Comparison of ENCODE assay signal across 9 cellular contexts in the genomic region with DNA sequence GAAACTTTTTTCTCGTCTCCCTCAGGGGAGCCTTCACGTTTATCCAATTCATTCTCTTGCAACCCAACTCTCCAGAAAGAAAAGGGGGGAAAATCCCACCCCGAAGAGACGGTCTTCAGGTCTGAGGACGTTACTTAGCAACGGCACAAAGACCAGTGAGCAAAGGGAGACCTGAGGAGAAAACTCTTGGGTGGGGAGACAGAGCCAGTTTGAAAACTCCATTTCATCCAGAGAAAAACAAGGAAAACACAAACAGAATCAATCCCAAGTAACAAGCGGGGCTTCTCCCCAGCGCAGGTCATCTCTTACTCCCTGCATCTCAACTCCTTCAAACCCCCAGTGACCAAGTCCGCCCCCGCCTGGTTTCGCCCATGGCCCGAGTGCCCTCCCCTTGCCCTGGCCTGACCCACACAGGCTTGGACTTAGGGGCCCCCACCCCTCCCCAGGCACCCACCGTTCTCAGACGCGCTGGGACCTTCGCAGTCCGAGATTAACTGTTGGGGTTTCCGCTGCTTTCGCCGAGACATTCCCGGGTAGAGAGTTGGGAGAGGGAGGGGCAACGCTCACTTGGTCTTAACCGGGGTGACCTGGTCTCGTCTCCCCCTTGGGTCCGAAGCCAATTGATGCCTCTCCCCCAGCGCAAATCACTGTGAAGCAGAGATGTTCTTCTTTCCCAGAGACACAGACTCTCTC. TPM values are rescaled to one million over a fixed set of nuclear protein-coding genes. Genes with fewer than 3 reads are reported as not detected.
A peak's percentile ranks its signal among the peaks of the same experiment; 100 is the strongest.
DNase-seq lines count a peak whose midpoint lies in the region; ATAC-seq and TF ChIP-seq lines count a peak whose summit lies in the region.
"Had no signal": no experiment of that assay in that cellular context is flagged by ENCODE, and none has a peak within 500 bp of the region (broad histone marks: within the 10 kb centered on the region; RNA-seq: fewer than 3 reads in every experiment).

No MANE protein-coding gene starts in this region.

- TF ChIP-seq POLR2A in heart left ventricle (IDR thresholded peaks at IDR 0.05) = no peak

- H3K36me3 Mint-ChIP-seq in neural crest cell (ENCODE audit: low read depth) = no peaks in the 10 kb centered on the region

- no peak for DNase-seq in heart left ventricle
- no peak for DNase-seq in Right ventricle myocardium inferior (ENCODE audit: missing footprints)
- DNase-seq in fibroblast of pulmonary artery (ENCODE audit: low read depth) = no peak
- no peak for DNase-seq in neural crest cell (ENCODE audit: low read depth, low spot score)
- no peak for DNase-seq in Ammon's horn (ENCODE audit: low spot score)
- DNase-seq in kidney glomerular epithelial cell (lab: John Stamatoyannopoulos, UW) = no peak
- no peak for DNase-seq in NCI-H146 (lab: John Stamatoyannopoulos, UW)
- DNase-seq: activated CD8-positive, alpha-beta T cell treated with anti-CD3 and anti-CD28 coated beads for 36 hours had no signal

- H3K9me3 ChIP-seq in heart left ventricle = no peaks in the 10 kb centered on the region

- peaks cover 58% of the 10 kb centered on the region for H3K4me1 Mint-ChIP-seq in neural crest cell

- H3K9me3 Mint-ChIP-seq in neural crest cell = no peaks in the 10 kb centered on the region
- H3K9me3 Mint-ChIP-seq: activated CD8-positive, alpha-beta T cell treated with anti-CD3 and anti-CD28 coated beads for 36 hours had no signal

- ATAC-seq in heart left ventricle (no peak), Right ventricle myocardium inferior (no peak), HG03432 (IDR thresholded peaks at IDR 0.05; ENCODE audit: unreplicated experiment) (no peak)
- ATAC-seq: activated CD8-positive, alpha-beta T cell treated with anti-CD3 and anti-CD28 coated beads for 36 hours had no signal

- peaks cover 8% of the 10 kb centered on the region for H3K27me3 Mint-ChIP-seq in neural crest cell (ENCODE audit: low read depth)

- H3K4me1 ChIP-seq in heart left ventricle = peaks cover 0 to 12% (median 3%) of the 10 kb centered on the region in 12 donors

- peak overlapping the region in 11 of 12 donors; percentile 3 to 47 (median 29) for H3K4me3 ChIP-seq in heart left ventricle
- peak overlapping the region; percentile 19 for H3K4me3 ChIP-seq in fibroblast of pulmonary artery (replicated peaks; ENCODE audit: low read depth, low read length)

- no peaks in the 10 kb centered on the region for H3K36me3 ChIP-seq in heart left ventricle

- H3K27ac ChIP-seq in heart left ventricle = no peak overlapping the region

- peak overlapping the region; percentile 98 for H3K27ac Mint-ChIP-seq in neural crest cell (ENCODE audit: unreplicated experiment)
- H3K27ac Mint-ChIP-seq: activated CD8-positive, alpha-beta T cell treated with anti-CD3 and anti-CD28 coated beads for 36 hours had no signal

- TF ChIP-seq CTCF in heart left ventricle (IDR thresholded peaks at IDR 0.05) = no peak
- no peak for TF ChIP-seq CTCF in fibroblast of pulmonary artery (IDR thresholded peaks at IDR 0.05; ENCODE audit: low read length, missing control alignments)
- TF ChIP-seq CTCF in neural crest cell (conservative IDR thresholded peaks at IDR 0.05) = no peak

- peaks cover 0 to 85% (median 32%) of the 10 kb centered on the region in 9 donors for H3K27me3 ChIP-seq in heart left ventricle

- H3K4me3 Mint-ChIP-seq in neural crest cell = peak overlapping the region; percentile 89
- H3K4me3 Mint-ChIP-seq: activated CD8-positive, alpha-beta T cell treated with anti-CD3 and anti-CD28 coated beads for 36 hours had no signal

- WGBS in heart left ventricle, 4 donors = 2 to 4% (median 3%) methylated on average over 26 of the region's 26 CpGs

- intact Hi-C loops in heart left ventricle (cut with DNase I) (no loop called here), Right ventricle myocardium inferior (cut with DNase I) (no loop called here)

RNA-seq across cellular contexts. Expression of gene SALL2, which starts 10.4 kb away (rescaled TPM):
- 1 to 10 TPM; 2.5 to 9.4 (median 3.9) TPM for total RNA-seq in heart left ventricle
- 1 to 10 TPM; 1.4 to 1.8 TPM for polyA plus RNA-seq in heart left ventricle
- 4.9 TPM for total RNA-seq in Right ventricle myocardium inferior
- 160 and 164 TPM in 2 replicates for total RNA-seq in neural crest cell

RNA-seq across cellular contexts. Expression of gene METTL3, which starts 25.4 kb away (rescaled TPM):
- total RNA-seq in heart left ventricle (10 to 100 TPM; 21.0 to 37.0 (median 25.2) TPM), Right ventricle myocardium inferior (24.9 TPM), neural crest cell (90.7 and 96.6 TPM in 2 replicates)
- 10 to 100 TPM; 25.8 to 26.8 TPM for polyA plus RNA-seq in heart left ventricle

RNA-seq across cellular contexts. Expression of gene OR10G3, which starts 43.3 kb away (rescaled TPM):
- total RNA-seq in heart left ventricle (under 1 TPM in 1 of 9 donors, not detected in 8; 0.18 TPM), Right ventricle myocardium inferior (not detected), neural crest cell (not detected in 2 replicates)
- polyA plus RNA-seq in heart left ventricle = not detected
- total RNA-seq: activated CD8-positive, alpha-beta T cell treated with anti-CD3 and anti-CD28 coated beads for 36 hours had no signal

RNA-seq across cellular contexts. Expression of gene TOX4, which starts 59.5 kb away (rescaled TPM):
- 100 to 1,000 TPM in 1 of 9 donors, 10 to 100 TPM in 8; 51.1 to 100 (median 87.4) TPM for total RNA-seq in heart left ventricle
- 10 to 100 TPM; 16.2 to 59.7 TPM for polyA plus RNA-seq in heart left ventricle
- total RNA-seq in Right ventricle myocardium inferior = 86.5 TPM
- total RNA-seq in neural crest cell = 59.7 and 64.3 TPM in 2 replicates

RNA-seq across cellular contexts. Expression of gene RAB2B, which starts 59.8 kb away (rescaled TPM):
- total RNA-seq in heart left ventricle = 10 to 100 TPM; 13.3 to 24.5 (median 17.2) TPM
- polyA plus RNA-seq in heart left ventricle = 10 to 100 TPM in 1 of 2 donors, 1 to 10 TPM in 1; 7.0 to 12.6 TPM
- 15.1 TPM for total RNA-seq in Right ventricle myocardium inferior
- 30.2 and 31.6 TPM in 2 replicates for total RNA-seq in neural crest cell

Comparison
In these comparisons a context has a peak if more than half of its experiments do, and no peak if none do; other contexts are left out.
1. RNA of gene SALL2, which starts 10.4 kb away (total RNA-seq): 160 to 164 TPM in neural crest cell; 4.9 TPM in Right ventricle myocardium inferior (single experiment) and 2.5 to 9.4 TPM in heart left ventricle; every median in the first group is over 10 times any median in the second.